15 cellular contexts compared by ENCODE assay signal in the genomic region with DNA sequence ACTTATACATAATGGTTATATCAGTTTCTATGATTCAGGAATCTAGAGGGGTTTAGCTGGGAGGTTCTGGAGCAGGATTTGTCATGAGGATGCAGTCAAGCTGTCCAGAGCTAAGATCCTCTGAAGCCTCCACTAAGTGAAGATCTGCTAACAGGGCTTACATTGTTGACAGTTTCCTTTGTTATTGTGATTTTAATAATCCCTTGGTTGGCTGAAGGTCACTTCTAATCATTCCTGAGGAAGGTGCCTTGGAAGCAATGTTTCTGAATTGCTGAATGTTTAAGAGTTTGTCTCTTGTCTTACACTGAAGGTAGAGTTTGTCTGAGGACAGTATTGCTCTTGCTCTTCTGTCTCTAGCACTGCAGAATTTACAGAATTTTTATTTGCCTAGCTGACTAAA. TPM values are rescaled to one million over a fixed set of nuclear protein-coding genes. Genes with fewer than 3 reads are reported as not detected.
A peak's percentile ranks its signal among the peaks of the same experiment; 100 is the strongest.
DNase-seq lines count a peak whose midpoint lies in the region; ATAC-seq and TF ChIP-seq lines count a peak whose summit lies in the region.
"Had no signal": no experiment of that assay in that cellular context is flagged by ENCODE, and none has a peak within 500 bp of the region (broad histone marks: within the 10 kb centered on the region; RNA-seq: fewer than 3 reads in every experiment).

No MANE protein-coding gene starts in this region.

- peak overlapping the region; percentile 79 for H3K27ac Mint-ChIP-seq in activated B cell treated with CpG ODN at 0.5 μM for 24 hours
- H3K27ac Mint-ChIP-seq: CD4-positive, alpha-beta memory T cell had no signal

- peaks cover 8% of the 10 kb centered on the region for H3K4me1 ChIP-seq in HAP-1
- H3K4me1 ChIP-seq in smooth muscle cell (ENCODE audit: low read depth): peaks cover 5% of the 10 kb centered on the region

- in situ Hi-C loops in HAP-1 (cut with MboI; ENCODE audit: low sequenced_read_pairs) (no loop called here), GM13977 (cut with MboI; ENCODE audit: low pct_unique_long_range_greater_than_20kb, low sequenced_read_pairs, unreplicated experiment) (no loop called here)

- no peaks in the 10 kb centered on the region for H3K9me3 Mint-ChIP-seq in activated B cell treated with CpG ODN at 0.5 μM for 24 hours
- H3K9me3 Mint-ChIP-seq: CD4-positive, alpha-beta memory T cell had no signal

- H3K36me3 Mint-ChIP-seq in activated B cell treated with CpG ODN at 0.5 μM for 24 hours (ENCODE audit: low read depth): peaks cover 66% of the 10 kb centered on the region
- H3K36me3 Mint-ChIP-seq: CD4-positive, alpha-beta memory T cell had no signal

- peak; percentile 9 for DNase-seq in EH (ENCODE audit: low read depth)
- peak; percentile 28 to 79 for DNase-seq in HAP-1 (ENCODE audit: low spot score in 2 of 2)
- DNase-seq in activated B cell treated with CpG ODN at 0.5 μM for 24 hours: no peak
- no peak for DNase-seq in smooth muscle cell (lab: John Stamatoyannopoulos, UW; ENCODE audit: unreplicated experiment)
- DNase-seq in GM13977 (ENCODE audit: low spot score): no peak
- DNase-seq in ecto neural progenitor cell (ENCODE audit: low spot score): no peak
- no peak for DNase-seq in activated naive CD4-positive, alpha-beta T cell treated with anti-CD3 and anti-CD28 coated beads, Interleukin-2, amount 50 U/mL, for 16 hours
- DNase-seq: BE2C; CD4-positive, alpha-beta memory T cell; DMS153; DMS79 treated with DMSO at 0.1 percent for 48 hours; GF-D8 had no signal

- H3F3A ChIP-seq in smooth muscle cell (ENCODE audit: low read depth): no peaks in the 10 kb centered on the region

- intact Hi-C loops in activated B cell treated with CpG ODN at 0.5 μM for 24 hours (cut with micrococcal nuclease): loop anchor here (2.0 to 5.0 kb wide), 3 partner anchors 19 to 595 kb away; no protein-coding TSS in a partner anchor

- H3K4me1 Mint-ChIP-seq in activated B cell treated with CpG ODN at 0.5 μM for 24 hours: peaks cover 77% of the 10 kb centered on the region
- H3K4me1 Mint-ChIP-seq: CD4-positive, alpha-beta memory T cell had no signal

- no peaks in the 10 kb centered on the region for H3K9me3 ChIP-seq in HAP-1
- no peaks in the 10 kb centered on the region for H3K9me3 ChIP-seq in smooth muscle cell (replicated peaks; ENCODE audit: low read depth)
- H3K9me3 ChIP-seq: BE2C had no signal

- no peak overlapping the region for H3K9ac ChIP-seq in smooth muscle cell (ENCODE audit: low read depth)

- H3K27me3 ChIP-seq in HAP-1 (ENCODE audit: low read depth) (no peaks in the 10 kb centered on the region), smooth muscle cell (ENCODE audit: low read depth) (no peaks in the 10 kb centered on the region)
- H3K27me3 ChIP-seq: BE2C had no signal

- CTCF ChIA-PET in activated B cell treated with CpG ODN at 0.5 μM for 24 hours (lab: Charles Lee): no interaction called here

- H3K4me3 Mint-ChIP-seq in activated B cell treated with CpG ODN at 0.5 μM for 24 hours: peak overlapping the region; percentile 61
- H3K4me3 Mint-ChIP-seq: CD4-positive, alpha-beta memory T cell had no signal

- TF ChIP-seq CTCF in activated B cell treated with CpG ODN at 0.5 μM for 24 hours (IDR thresholded peaks at IDR 0.05) (no peak), smooth muscle cell (IDR thresholded peaks at IDR 0.05; ENCODE audit: borderline replicate concordance, insufficient read depth, poor library complexity, severe bottlenecking) (no peak), GM13977 (IDR thresholded peaks at IDR 0.05; ENCODE audit: extremely low read depth, insufficient read depth, missing control alignments) (no peak)

- POLR2A ChIA-PET in activated B cell treated with CpG ODN at 0.5 μM for 24 hours (lab: Charles Lee): interaction anchor here (2.1 kb wide), 1 partner anchor 18 kb away, joined by 8 read pairs; no protein-coding TSS in a partner anchor

- H3K27me3 Mint-ChIP-seq in activated B cell treated with CpG ODN at 0.5 μM for 24 hours: no peaks in the 10 kb centered on the region

- no peaks in the 10 kb centered on the region for H4K20me1 ChIP-seq in smooth muscle cell (ENCODE audit: low read depth)

- H3K79me2 ChIP-seq in smooth muscle cell (ENCODE audit: low read depth): no peaks in the 10 kb centered on the region

- no peak overlapping the region for H3K27ac ChIP-seq in smooth muscle cell (ENCODE audit: low read depth)
- H3K27ac ChIP-seq: C4-2B had no signal

- H3K4me3 ChIP-seq in HAP-1: no peak overlapping the region
- no peak overlapping the region for H3K4me3 ChIP-seq in smooth muscle cell

- H3K36me3 ChIP-seq in HAP-1 (replicated peaks) (no peaks in the 10 kb centered on the region), smooth muscle cell (ENCODE audit: low read depth) (no peaks in the 10 kb centered on the region)
- H3K36me3 ChIP-seq: BE2C had no signal

- ATAC-seq in activated B cell treated with CpG ODN at 0.5 μM for 24 hours (ENCODE audit: low read depth) (no peak), HG03108 (IDR thresholded peaks at IDR 0.05; ENCODE audit: unreplicated experiment) (no peak)

- H3K4me2 ChIP-seq in smooth muscle cell: no peak overlapping the region

- H2AFZ ChIP-seq in smooth muscle cell (ENCODE audit: low read depth): peak overlapping the region; percentile 51

RNA-seq across cellular contexts. Expression of a gene that starts 41.3 kb away (rescaled TPM):
- total RNA-seq in activated B cell treated with CpG ODN at 0.5 μM for 24 hours (307 and 336 TPM in 2 replicates), smooth muscle cell (0.54 and 0.76 TPM in 2 replicates)
- 1.2 and 1.5 TPM in 2 replicates for polyA plus RNA-seq in smooth muscle cell
- total RNA-seq: CD4-positive, alpha-beta memory T cell; HT1080 had no signal

Comparison
In these comparisons a context has a peak if more than half of its experiments do, and no peak if none do; other contexts are left out.
1. DNase-seq: peak in EH (single experiment) and HAP-1 (2 of 2); none in activated B cell treated with CpG ODN at 0.5 μM for 24 hours (single experiment), smooth muscle cell (single experiment), GM13977 (single experiment), ecto neural progenitor cell (single experiment) and activated naive CD4-positive, alpha-beta T cell treated with anti-CD3 and anti-CD28 coated beads, Interleukin-2, amount 50 U/mL, for 16 hours (single experiment).
2. RNA of a gene that starts 41.3 kb away (total RNA-seq): 307 to 336 TPM in activated B cell treated with CpG ODN at 0.5 μM for 24 hours; 0.54 to 0.76 TPM in smooth muscle cell; every median in the first group is over 100 times any median in the second.